ENCODE assay signal across 1 cellular context in the genomic region with DNA sequence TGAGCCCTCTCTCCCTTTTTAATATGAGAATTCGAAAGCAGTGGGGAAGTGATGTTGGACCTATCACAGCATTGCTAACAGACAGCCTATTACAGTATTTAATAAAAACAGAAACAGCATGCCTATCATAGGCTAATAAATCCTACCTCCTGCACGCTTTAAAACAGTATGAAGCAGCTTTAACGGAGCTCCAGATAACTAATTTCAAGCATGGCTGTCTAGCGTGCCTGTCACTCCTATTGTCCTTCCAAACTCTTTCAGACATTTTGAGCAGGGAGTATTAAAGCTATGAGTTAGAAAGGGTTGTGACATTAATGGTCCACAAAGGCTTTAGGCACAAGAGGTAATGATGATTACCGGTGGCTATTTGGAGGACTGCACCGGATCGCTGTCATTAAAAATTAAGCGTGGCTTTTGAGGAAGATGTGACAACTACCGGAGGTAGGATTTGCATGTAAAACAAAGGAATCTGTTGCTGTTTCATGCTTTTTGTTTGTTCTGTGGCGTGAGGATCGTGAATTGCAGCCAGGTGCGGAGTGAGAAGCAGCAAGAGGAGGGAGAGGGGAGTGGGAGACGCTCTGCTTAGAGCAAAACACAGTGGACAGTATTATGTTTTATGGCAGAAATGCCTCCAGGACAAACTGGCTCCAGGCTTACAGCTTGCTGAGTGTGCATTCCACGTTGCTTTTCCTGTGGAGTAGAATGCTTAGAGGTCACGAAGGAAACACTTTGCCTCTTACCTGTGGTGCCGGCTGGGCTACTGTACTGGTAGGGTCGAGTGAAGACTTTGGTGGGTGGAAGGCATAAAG.
TF ChIP-seq lines count a peak whose summit lies in the region.

Gene KCNMB2, plus strand, starts transcription at position 166 of the 809 bp plus-strand sequence.

TF ChIP-seq in H1, 55 proteins besides CTCF, POLR2A, EP300 and RAD21:
- TF ChIP-seq YY1 (IDR thresholded peaks at IDR 0.05; ENCODE audit: low read depth, low read length) = 0 out of 2 replicates have a peak, but pooled peaks have one; percentile 17
- no peak for TF ChIP-seq POU5F1 (IDR thresholded peaks at IDR 0.05; ENCODE audit: low read depth, low read length)
- TF ChIP-seq RBBP5 (IDR thresholded peaks at IDR 0.05; ENCODE audit: borderline replicate concordance, low read depth, low read length) = 0 out of 2 replicates have a peak, but pooled peaks have one; percentile 43
- TF ChIP-seq HDAC2 (IDR thresholded peaks at IDR 0.05; ENCODE audit: borderline replicate concordance in 1 of 2, low read depth in 2 of 2, low read length in 2 of 2) = no peak
- no peak for TF ChIP-seq TAF7 (optimal IDR thresholded peaks at IDR 0.05; ENCODE audit: borderline replicate concordance, low read depth, low read length)
- TF ChIP-seq CHD2 (IDR thresholded peaks at IDR 0.05; ENCODE audit: low read length) = no peak
